Comparison of ENCODE assay signal across 11 cellular contexts in genomic region chr1:208184993-208185703, GRCh38. TPM values are rescaled to one million over a fixed set of nuclear protein-coding genes. Genes with fewer than 3 reads are reported as not detected.
DNase-seq lines count a peak whose midpoint lies in the region; ATAC-seq, FAIRE-seq and TF ChIP-seq lines count a peak whose summit lies in the region.
"Had no signal": no experiment of that assay in that cellular context is flagged by ENCODE, and none has a peak within 500 bp of the region (broad histone marks: within the 10 kb centered on the region; RNA-seq: fewer than 3 reads in every experiment).

No MANE protein-coding gene starts in this region.

- POLR2A ChIA-PET in HepG2 (lab: Yijun Ruan, JAX): interaction anchor here (0.7 kb wide), 1 partner anchor 22 kb away, joined by 6 read pairs; no protein-coding TSS in a partner anchor

- H3K4me2 ChIP-seq in HepG2 (ENCODE audit: low read depth, low read length): no peak overlapping the region

- H3K9me3 Mint-ChIP-seq in neural crest cell (no peaks in the 10 kb centered on the region), Calu3 (ENCODE audit: low read depth, unreplicated experiment) (no peaks in the 10 kb centered on the region)
- H3K9me3 Mint-ChIP-seq: activated CD8-positive, alpha-beta T cell treated with anti-CD3 and anti-CD28 coated beads for 36 hours had no signal

- TF ChIP-seq POLR2A in HepG2 (IDR thresholded peaks at IDR 0.05; ENCODE audit: insufficient read depth in 1 of 2, low read depth in 2 of 2, low read length in 2 of 2) (no peak), right lobe of liver (IDR thresholded peaks at IDR 0.05) (no peak)

- TF ChIP-seq EP300 in HepG2 (IDR thresholded peaks at IDR 0.05; ENCODE audit: low read depth in 2 of 2, low read length in 2 of 2) (no peak), HepG2 (CRISPR knock-in tag; IDR thresholded peaks at IDR 0.05; ENCODE audit: borderline replicate concordance) (no peak)

- H3K27ac Mint-ChIP-seq in neural crest cell (ENCODE audit: unreplicated experiment) (peak overlapping the region; percentile 89), Calu3 (ENCODE audit: unreplicated experiment) (no peak overlapping the region)
- H3K27ac Mint-ChIP-seq: activated CD8-positive, alpha-beta T cell treated with anti-CD3 and anti-CD28 coated beads for 36 hours had no signal

- WGBS in HepG2 (ENCODE audit: low lambda C conversion rate): 55% methylated on average over 5 of the region's 5 CpGs
- 77% methylated on average over 3 of the region's 5 CpGs for WGBS in right lobe of liver (ENCODE audit: insufficient coverage, low coverage, low lambda C conversion rate, missing lambda C conversion rate)

- TF ChIP-seq CTCF in HepG2 (CRISPR knock-in tag; IDR thresholded peaks at IDR 0.05) (no peak), right lobe of liver (IDR thresholded peaks at IDR 0.05) (no peak), neural crest cell (conservative IDR thresholded peaks at IDR 0.05) (no peak), Calu3 (IDR thresholded peaks at IDR 0.05; ENCODE audit: unreplicated experiment) (no peak)

- intact Hi-C loops in HepG2 (cut with micrococcal nuclease; ENCODE audit: unreplicated experiment) (no loop called here), right lobe of liver (cut with DNase I) (no loop called here), Calu3 (cut with micrococcal nuclease; ENCODE audit: unreplicated experiment) (loop anchor here (2.0 kb wide), 1 partner anchor 16 kb away; no protein-coding TSS in a partner anchor)

- H3K4me3 Mint-ChIP-seq in neural crest cell: no peak overlapping the region
- no peak overlapping the region for H3K4me3 Mint-ChIP-seq in Calu3 (ENCODE audit: low read depth, unreplicated experiment)
- H3K4me3 Mint-ChIP-seq: activated CD8-positive, alpha-beta T cell treated with anti-CD3 and anti-CD28 coated beads for 36 hours had no signal

- H3K4me3 ChIP-seq in HepG2 (replicated peaks in 1 of 3; ENCODE audit: insufficient read depth in 1 of 3, low read depth in 2 of 3, low read length in 3 of 3) (no peak overlapping the region), right lobe of liver (no peak overlapping the region)

- no peaks in the 10 kb centered on the region for H4K20me1 ChIP-seq in HepG2 (ENCODE audit: insufficient read depth, low read length)

- no peaks in the 10 kb centered on the region for H3K36me3 ChIP-seq in HepG2 (replicated peaks in 1 of 2; ENCODE audit: control insufficient read depth in 1 of 2, insufficient read depth in 2 of 2, low read length in 2 of 2)
- H3K36me3 ChIP-seq in right lobe of liver: no peaks in the 10 kb centered on the region

- H3K4me1 ChIP-seq in HepG2 (ENCODE audit: insufficient read depth, low read length) (peaks cover 44% of the 10 kb centered on the region), right lobe of liver (peaks cover 0 to 30% (median 8%) of the 10 kb centered on the region in 4 donors)

- CTCF ChIA-PET in HepG2 (lab: Yijun Ruan, JAX; ENCODE audit: low intra/inter-chr PET ratio, low total read pairs): no interaction called here
- CTCF ChIA-PET in Calu3 (lab: Charles Lee): interaction anchor here (0.8 to 1.9 kb wide), 6 partner anchors 12 to 67 kb away, joined by 3 to 6 read pairs (median 4); no protein-coding TSS in a partner anchor

- H3K27me3 Mint-ChIP-seq in neural crest cell (ENCODE audit: low read depth) (no peaks in the 10 kb centered on the region), Calu3 (ENCODE audit: unreplicated experiment) (no peaks in the 10 kb centered on the region)

- no peaks in the 10 kb centered on the region for H3K79me2 ChIP-seq in HepG2 (ENCODE audit: insufficient read depth, low read length)

- FAIRE-seq in HepG2 (lab: Jason Lieb, UNC): no peak

- H3K9ac ChIP-seq in HepG2 (ENCODE audit: insufficient read depth, low read depth, low read length): no peak overlapping the region

- in situ Hi-C loops in HepG2 (cut with HindIII; ENCODE audit: extremely low pct_ligation_motif_present, low pct_unique_long_range_greater_than_20kb): no loop called here

- H3K4me1 Mint-ChIP-seq in neural crest cell (peaks cover 33% of the 10 kb centered on the region), Calu3 (ENCODE audit: low read depth, unreplicated experiment) (peaks cover 36% of the 10 kb centered on the region)

- no TSS peak for BruUV-seq in HepG2 (replicated peaks; lab: Mats Ljungman, UMichigan)
- no TSS peak for BruUV-seq in Calu3 (replicated peaks; lab: Mats Ljungman, UMichigan)

- H3K27me3 ChIP-seq in HepG2 (ENCODE audit: control insufficient read depth in 1 of 2, insufficient read depth in 2 of 2, low read length in 2 of 2) (no peaks in the 10 kb centered on the region), right lobe of liver (no peaks in the 10 kb centered on the region)

- ATAC-seq in HepG2 (no peak), right lobe of liver (no peak)

- H3K36me3 Mint-ChIP-seq in neural crest cell (ENCODE audit: low read depth): peaks cover 9% of the 10 kb centered on the region
- H3K36me3 Mint-ChIP-seq in Calu3 (ENCODE audit: insufficient read depth, unreplicated experiment): no peaks in the 10 kb centered on the region

- H3K27ac ChIP-seq in HepG2 (ENCODE audit: extremely low read length, insufficient read depth, low read length): no peak overlapping the region
- H3K27ac ChIP-seq in right lobe of liver: no peak overlapping the region
- H3K27ac ChIP-seq in epithelial cell of prostate: peak overlapping the region; percentile 70

- no peak for TF ChIP-seq RAD21 in HepG2 (CRISPR knock-in tag; IDR thresholded peaks at IDR 0.05)

- no peak for DNase-seq in HepG2 (ENCODE audit: low spot score)
- no peak for DNase-seq in right lobe of liver
- DNase-seq in epithelial cell of prostate (ENCODE audit: low read depth, low spot score): no peak
- no peak for DNase-seq in neural crest cell (ENCODE audit: low read depth, low spot score)
- no peak for DNase-seq in HuH-7.5 (ENCODE audit: low spot score)
- DNase-seq in activated CD8-positive, alpha-beta memory T cell treated with anti-CD3 and anti-CD28 coated beads, Interleukin-2, amount 50 U/mL, for 48 hours: no peak
- no peak for DNase-seq in Calu3
- no peak for DNase-seq in NCI-H774 (lab: John Stamatoyannopoulos, UW)
- DNase-seq: activated naive CD4-positive, alpha-beta T cell treated with anti-CD3 and anti-CD28 coated beads, Interleukin-2, amount 50 U/mL, for 16 hours; NCI-H2081 had no signal

- H3K9me3 ChIP-seq in HepG2 (ENCODE audit: low read length) (no peaks in the 10 kb centered on the region), right lobe of liver (no peaks in the 10 kb centered on the region)

- no peak overlapping the region for H2AFZ ChIP-seq in HepG2 (ENCODE audit: low read length)

TF ChIP-seq in HepG2, 621 proteins besides CTCF, POLR2A, EP300 and RAD21 (continues in another document):
- TF ChIP-seq ZNF891 (CRISPR knock-in tag; IDR thresholded peaks at IDR 0.05) (no peak), SP140L (CRISPR knock-in tag; IDR thresholded peaks at IDR 0.05; ENCODE audit: borderline replicate concordance) (no peak), ZNF251 (CRISPR knock-in tag; IDR thresholded peaks at IDR 0.05) (no peak), RNF2 (conservative IDR thresholded peaks at IDR 0.05; ENCODE audit: low read depth) (no peak), HOXA7 (CRISPR knock-in tag; IDR thresholded peaks at IDR 0.05) (no peak), GMEB2 (CRISPR knock-in tag; IDR thresholded peaks at IDR 0.05; ENCODE audit: low read depth) (no peak), MAFK (conservative IDR thresholded peaks at IDR 0.05 in 1 of 2, IDR thresholded peaks at IDR 0.05 in 1 of 2; ENCODE audit: low read length in 2 of 2) (peak; percentile 59 to 84)

RNA-seq across cellular contexts. Expression of gene PLXNA2, which starts 59.0 kb away (rescaled TPM):
- total RNA-seq in HepG2 (2016; rRNA removed; fragmentation: Illumina TruSeq; extraction: Trizol) (0.24 and 1.1 TPM in 2 replicates), right lobe of liver (10 to 100 TPM in 2 of 6 experiments, 1 to 10 TPM in 4; 5.6 to 20.8 (median 9.3) TPM), neural crest cell (35.0 and 37.7 TPM in 2 replicates), Calu3 (2022) (16.2 and 21.9 TPM in 2 replicates)
- total RNA-seq in HepG2 (2016; cell fraction: cytosol; rRNA removed; fragmentation: Illumina TruSeq; extraction: Trizol; ENCODE audit: low read depth): under 0.01 and 0.18 TPM in 2 replicates
- 0.22 and 0.71 TPM in 2 replicates for total RNA-seq in HepG2 (2016; cell fraction: insoluble cytoplasmic fraction; rRNA removed; fragmentation: Illumina TruSeq; extraction: Trizol)
- 0.28 and 0.49 TPM in 2 replicates for total RNA-seq in HepG2 (2016; cell fraction: membrane; rRNA removed; fragmentation: Illumina TruSeq; extraction: Trizol)
- total RNA-seq in HepG2 (2016; cell fraction: nucleus; rRNA removed; fragmentation: Illumina TruSeq; extraction: Trizol): 1.5 and 1.9 TPM in 2 replicates
- polyA plus RNA-seq in HepG2 (2011; rRNA removed): 2.1 TPM in 2 replicates
- polyA plus RNA-seq in HepG2 (2011; cell fraction: cytosol; rRNA removed): 0.59 and 1.1 TPM in 2 replicates
- 8.7 and 12.0 TPM in 2 replicates for polyA plus RNA-seq in HepG2 (2011; cell fraction: nucleus; rRNA removed)
- 1.0 and 1.7 TPM in 2 replicates for polyA plus RNA-seq in HepG2 (2012)
- 0.03 and 0.07 TPM in 2 replicates for polyA plus RNA-seq in HepG2 (2016; cell fraction: cytosol; fragmentation: Illumina TruSeq; extraction: Trizol; ENCODE audit: low read depth)
- 0.33 and 0.36 TPM in 2 replicates for polyA plus RNA-seq in HepG2 (2016; cell fraction: insoluble cytoplasmic fraction; fragmentation: Illumina TruSeq; extraction: Trizol; ENCODE audit: low read depth)
- polyA plus RNA-seq in HepG2 (2016; cell fraction: membrane; fragmentation: Illumina TruSeq; extraction: Trizol; ENCODE audit: low read depth): 0.17 and 0.33 TPM in 2 replicates
- polyA plus RNA-seq in HepG2 (2016; cell fraction: nucleus; fragmentation: Illumina TruSeq; extraction: Trizol; ENCODE audit: insufficient read depth, low read depth): 3.2 and 3.4 TPM in 2 replicates
- 6.7 and 14.5 TPM in 2 replicates for polyA minus RNA-seq in HepG2 (2011; rRNA and poly(A)+ RNA removed; ENCODE audit: low replicate concordance)
- polyA minus RNA-seq in HepG2 (2011; cell fraction: cytosol; rRNA and poly(A)+ RNA removed): 1.8 and 3.3 TPM in 2 replicates
- 7.1 and 8.1 TPM in 2 replicates for polyA minus RNA-seq in HepG2 (2011; cell fraction: nucleus; rRNA and poly(A)+ RNA removed)
